Comparison of ENCODE assay signal across 1 cellular context in genomic region chr17:38691154-38691553, GRCh38.
TF ChIP-seq lines count a peak whose summit lies in the region.

No MANE protein-coding gene starts in this region.

TF ChIP-seq in HepG2, 621 proteins besides CTCF, POLR2A, EP300 and RAD21 (continued from another document and continues in another):
- TF ChIP-seq, protein P1, sequence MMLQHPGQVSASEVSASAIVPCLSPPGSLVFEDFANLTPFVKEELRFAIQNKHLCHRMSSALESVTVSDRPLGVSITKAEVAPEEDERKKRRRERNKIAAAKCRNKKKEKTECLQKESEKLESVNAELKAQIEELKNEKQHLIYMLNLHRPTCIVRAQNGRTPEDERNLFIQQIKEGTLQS (CRISPR knock-in tag; IDR thresholded peaks at IDR 0.05), result no peak; the same call in 1 of the 2 replicates
- peak; percentile 99 for TF ChIP-seq RXRA (CRISPR knock-in tag; IDR thresholded peaks at IDR 0.05)
- no peak for TF ChIP-seq ZSCAN20 (CRISPR knock-in tag; IDR thresholded peaks at IDR 0.05; ENCODE audit: borderline replicate concordance)
- peak; percentile 98 for TF ChIP-seq RXRB (CRISPR knock-in tag; IDR thresholded peaks at IDR 0.05; ENCODE audit: borderline replicate concordance)
- peak; percentile 81 for TF ChIP-seq NR2C2 (CRISPR knock-in tag; IDR thresholded peaks at IDR 0.05; ENCODE audit: borderline replicate concordance)
- peak; percentile 37; the same call in 1 of the 2 replicates for TF ChIP-seq SOX5 (CRISPR knock-in tag; IDR thresholded peaks at IDR 0.05; ENCODE audit: borderline replicate concordance)
- peak; percentile 39; the same call in 1 of the 2 replicates for TF ChIP-seq CREM (IDR thresholded peaks at IDR 0.05)
- no peak for TF ChIP-seq CREM (CRISPR knock-in tag; IDR thresholded peaks at IDR 0.05)
- no peak for TF ChIP-seq ZSCAN31 (CRISPR knock-in tag; IDR thresholded peaks at IDR 0.05; ENCODE audit: low read depth)
- 0 out of 2 replicates have a peak, but pooled peaks have one; percentile 52 for TF ChIP-seq KDM6A (CRISPR knock-in tag; IDR thresholded peaks at IDR 0.05; ENCODE audit: low read depth)
- TF ChIP-seq ZBTB8A (CRISPR knock-in tag; IDR thresholded peaks at IDR 0.05; ENCODE audit: borderline replicate concordance, low read depth), result no peak
- TF ChIP-seq HDAC2 (CRISPR knock-in tag; IDR thresholded peaks at IDR 0.05), result peak; percentile 74
- TF ChIP-seq IKZF5 (CRISPR knock-in tag; IDR thresholded peaks at IDR 0.05), result no peak
- TF ChIP-seq SALL1 (CRISPR knock-in tag; IDR thresholded peaks at IDR 0.05), result peak; percentile 53; the same call in 1 of the 2 replicates
- no peak for TF ChIP-seq RFX1 (IDR thresholded peaks at IDR 0.05)
- TF ChIP-seq NR2F1 (CRISPR knock-in tag; IDR thresholded peaks at IDR 0.05), result peak; percentile 76 to 92
- TF ChIP-seq ZFY (CRISPR knock-in tag; IDR thresholded peaks at IDR 0.05), result no peak
- TF ChIP-seq MXD1 (CRISPR knock-in tag; IDR thresholded peaks at IDR 0.05), result no peak; the same call in 1 of the 2 replicates
- TF ChIP-seq ZNF234 (CRISPR knock-in tag; conservative IDR thresholded peaks at IDR 0.05), result no peak
- TF ChIP-seq ZNF331 (CRISPR knock-in tag; IDR thresholded peaks at IDR 0.05), result peak; percentile 39; the same call in 1 of the 2 replicates
- TF ChIP-seq FOXK1 (CRISPR knock-in tag; IDR thresholded peaks at IDR 0.05; ENCODE audit: borderline replicate concordance, low read depth), result peak; percentile 65; the same call in 1 of the 2 replicates
- TF ChIP-seq RFXANK (CRISPR knock-in tag; IDR thresholded peaks at IDR 0.05), result no peak
- TF ChIP-seq, protein P2, sequence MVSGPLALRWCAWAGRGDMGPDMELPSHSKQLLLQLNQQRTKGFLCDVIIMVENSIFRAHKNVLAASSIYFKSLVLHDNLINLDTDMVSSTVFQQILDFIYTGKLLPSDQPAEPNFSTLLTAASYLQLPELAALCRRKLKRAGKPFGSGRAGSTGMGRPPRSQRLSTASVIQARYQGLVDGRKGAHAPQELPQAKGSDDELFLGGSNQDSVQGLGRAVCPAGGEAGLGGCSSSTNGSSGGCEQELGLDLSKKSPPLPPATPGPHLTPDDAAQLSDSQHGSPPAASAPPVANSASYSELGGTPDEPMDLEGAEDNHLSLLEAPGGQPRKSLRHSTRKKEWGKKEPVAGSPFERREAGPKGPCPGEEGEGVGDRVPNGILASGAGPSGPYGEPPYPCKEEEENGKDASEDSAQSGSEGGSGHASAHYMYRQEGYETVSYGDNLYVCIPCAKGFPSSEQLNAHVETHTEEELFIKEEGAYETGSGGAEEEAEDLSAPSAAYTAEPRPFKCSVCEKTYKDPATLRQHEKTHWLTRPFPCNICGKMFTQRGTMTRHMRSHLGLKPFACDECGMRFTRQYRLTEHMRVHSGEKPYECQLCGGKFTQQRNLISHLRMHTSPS (CRISPR knock-in tag; IDR thresholded peaks at IDR 0.05; ENCODE audit: low read depth), result no peak
- no peak for TF ChIP-seq BHLHE40 (IDR thresholded peaks at IDR 0.05; ENCODE audit: low read length)
- TF ChIP-seq MLLT10 (CRISPR knock-in tag; IDR thresholded peaks at IDR 0.05), result no peak
- TF ChIP-seq CHD2 (IDR thresholded peaks at IDR 0.05; ENCODE audit: low read depth, low read length), result no peak
- no peak for TF ChIP-seq ADNP (CRISPR knock-in tag; IDR thresholded peaks at IDR 0.05)
- TF ChIP-seq TGIF2 (CRISPR knock-in tag; IDR thresholded peaks at IDR 0.05), result no peak
- TF ChIP-seq ZNF343 (CRISPR knock-in tag; IDR thresholded peaks at IDR 0.05), result 0 out of 2 replicates have a peak, but pooled peaks have one; percentile 63
- TF ChIP-seq ETV5 (CRISPR knock-in tag; IDR thresholded peaks at IDR 0.05; ENCODE audit: borderline replicate concordance), result peak; percentile 65; the same call in 1 of the 2 replicates
- TF ChIP-seq HOXA3 (CRISPR knock-in tag; IDR thresholded peaks at IDR 0.05), result peak; percentile 39; the same call in 1 of the 2 replicates
- TF ChIP-seq ZNF574 (CRISPR knock-in tag; IDR thresholded peaks at IDR 0.05), result peak; percentile 56
- TF ChIP-seq RARA (CRISPR knock-in tag; IDR thresholded peaks at IDR 0.05), result peak; percentile 99
- peak; percentile 49; the same call in 1 of the 2 replicates for TF ChIP-seq ZNF296 (CRISPR knock-in tag; conservative IDR thresholded peaks at IDR 0.05)
- TF ChIP-seq, protein P3, sequence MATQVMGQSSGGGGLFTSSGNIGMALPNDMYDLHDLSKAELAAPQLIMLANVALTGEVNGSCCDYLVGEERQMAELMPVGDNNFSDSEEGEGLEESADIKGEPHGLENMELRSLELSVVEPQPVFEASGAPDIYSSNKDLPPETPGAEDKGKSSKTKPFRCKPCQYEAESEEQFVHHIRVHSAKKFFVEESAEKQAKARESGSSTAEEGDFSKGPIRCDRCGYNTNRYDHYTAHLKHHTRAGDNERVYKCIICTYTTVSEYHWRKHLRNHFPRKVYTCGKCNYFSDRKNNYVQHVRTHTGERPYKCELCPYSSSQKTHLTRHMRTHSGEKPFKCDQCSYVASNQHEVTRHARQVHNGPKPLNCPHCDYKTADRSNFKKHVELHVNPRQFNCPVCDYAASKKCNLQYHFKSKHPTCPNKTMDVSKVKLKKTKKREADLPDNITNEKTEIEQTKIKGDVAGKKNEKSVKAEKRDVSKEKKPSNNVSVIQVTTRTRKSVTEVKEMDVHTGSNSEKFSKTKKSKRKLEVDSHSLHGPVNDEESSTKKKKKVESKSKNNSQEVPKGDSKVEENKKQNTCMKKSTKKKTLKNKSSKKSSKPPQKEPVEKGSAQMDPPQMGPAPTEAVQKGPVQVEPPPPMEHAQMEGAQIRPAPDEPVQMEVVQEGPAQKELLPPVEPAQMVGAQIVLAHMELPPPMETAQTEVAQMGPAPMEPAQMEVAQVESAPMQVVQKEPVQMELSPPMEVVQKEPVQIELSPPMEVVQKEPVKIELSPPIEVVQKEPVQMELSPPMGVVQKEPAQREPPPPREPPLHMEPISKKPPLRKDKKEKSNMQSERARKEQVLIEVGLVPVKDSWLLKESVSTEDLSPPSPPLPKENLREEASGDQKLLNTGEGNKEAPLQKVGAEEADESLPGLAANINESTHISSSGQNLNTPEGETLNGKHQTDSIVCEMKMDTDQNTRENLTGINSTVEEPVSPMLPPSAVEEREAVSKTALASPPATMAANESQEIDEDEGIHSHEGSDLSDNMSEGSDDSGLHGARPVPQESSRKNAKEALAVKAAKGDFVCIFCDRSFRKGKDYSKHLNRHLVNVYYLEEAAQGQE (IDR thresholded peaks at IDR 0.05; ENCODE audit: borderline replicate concordance in 1 of 2, low read depth in 1 of 2, low read length in 2 of 2), result peak in 1 of 2 experiments; percentile 41; a peak in 1 of 4 replicates
- TF ChIP-seq, protein P4, sequence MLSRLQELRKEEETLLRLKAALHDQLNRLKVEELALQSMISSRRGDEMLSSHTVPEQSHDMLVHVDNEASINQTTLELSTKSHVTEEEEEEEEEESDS (CRISPR knock-in tag; IDR thresholded peaks at IDR 0.05; ENCODE audit: borderline replicate concordance), result no peak
- TF ChIP-seq ZNF512B (CRISPR knock-in tag; IDR thresholded peaks at IDR 0.05; ENCODE audit: borderline replicate concordance), result no peak
- no peak for TF ChIP-seq SP1 (IDR thresholded peaks at IDR 0.05)
- peak; percentile 32; the same call in 1 of the 2 replicates for TF ChIP-seq SP1 (CRISPR knock-in tag; IDR thresholded peaks at IDR 0.05)
- TF ChIP-seq RBM22 (optimal IDR thresholded peaks at IDR 0.05; ENCODE audit: low read length), result no peak
- TF ChIP-seq HMG20B (CRISPR knock-in tag; conservative IDR thresholded peaks at IDR 0.05), result no peak
- peak; percentile 41 for TF ChIP-seq TEAD3 (CRISPR knock-in tag; optimal IDR thresholded peaks at IDR 0.05; ENCODE audit: borderline replicate concordance)
- no peak for TF ChIP-seq ZC3H4 (CRISPR knock-in tag; IDR thresholded peaks at IDR 0.05; ENCODE audit: borderline replicate concordance)
- no peak for TF ChIP-seq ZNF567 (CRISPR knock-in tag; IDR thresholded peaks at IDR 0.05; ENCODE audit: borderline replicate concordance)
- peak; percentile 23; the same call in 1 of the 2 replicates for TF ChIP-seq CBX5 (CRISPR knock-in tag; IDR thresholded peaks at IDR 0.05; ENCODE audit: borderline replicate concordance)
- TF ChIP-seq HNF4G (IDR thresholded peaks at IDR 0.05; ENCODE audit: borderline replicate concordance, low read depth, low read length), result peak; percentile 33; the same call in 1 of the 2 replicates
- no peak for TF ChIP-seq HNF4G (CRISPR knock-in tag; IDR thresholded peaks at IDR 0.05; ENCODE audit: borderline replicate concordance, low read depth)
- no peak for TF ChIP-seq ARNT (IDR thresholded peaks at IDR 0.05)
- peak; percentile 17; the same call in 1 of the 2 replicates for TF ChIP-seq KLF12 (CRISPR knock-in tag; IDR thresholded peaks at IDR 0.05; ENCODE audit: borderline replicate concordance)
- TF ChIP-seq MTA3 (CRISPR knock-in tag; IDR thresholded peaks at IDR 0.05), result no peak
- peak; percentile 52; the same call in 1 of the 2 replicates for TF ChIP-seq RCOR2 (CRISPR knock-in tag; IDR thresholded peaks at IDR 0.05)
- TF ChIP-seq, protein P5, sequence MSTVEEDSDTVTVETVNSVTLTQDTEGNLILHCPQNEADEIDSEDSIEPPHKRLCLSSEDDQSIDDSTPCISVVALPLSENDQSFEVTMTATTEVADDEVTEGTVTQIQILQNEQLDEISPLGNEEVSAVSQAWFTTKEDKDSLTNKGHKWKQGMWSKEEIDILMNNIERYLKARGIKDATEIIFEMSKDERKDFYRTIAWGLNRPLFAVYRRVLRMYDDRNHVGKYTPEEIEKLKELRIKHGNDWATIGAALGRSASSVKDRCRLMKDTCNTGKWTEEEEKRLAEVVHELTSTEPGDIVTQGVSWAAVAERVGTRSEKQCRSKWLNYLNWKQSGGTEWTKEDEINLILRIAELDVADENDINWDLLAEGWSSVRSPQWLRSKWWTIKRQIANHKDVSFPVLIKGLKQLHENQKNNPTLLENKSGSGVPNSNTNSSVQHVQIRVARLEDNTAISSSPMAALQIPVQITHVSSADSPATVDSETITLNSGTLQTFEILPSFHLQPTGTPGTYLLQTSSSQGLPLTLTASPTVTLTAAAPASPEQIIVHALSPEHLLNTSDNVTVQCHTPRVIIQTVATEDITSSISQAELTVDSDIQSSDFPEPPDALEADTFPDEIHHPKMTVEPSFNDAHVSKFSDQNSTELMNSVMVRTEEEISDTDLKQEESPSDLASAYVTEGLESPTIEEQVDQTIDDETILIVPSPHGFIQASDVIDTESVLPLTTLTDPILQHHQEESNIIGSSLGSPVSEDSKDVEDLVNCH (CRISPR knock-in tag; IDR thresholded peaks at IDR 0.05), result no peak
